26 cellular contexts compared by ENCODE assay signal in genomic region chr2:29777164-29777563, GRCh38.
DNase-seq lines count a peak whose midpoint lies in the region; ATAC-seq, FAIRE-seq and TF ChIP-seq lines count a peak whose summit lies in the region.
"Had no signal": no experiment of that assay in that cellular context is flagged by ENCODE, and none has a peak within 500 bp of the region (broad histone marks: within the 10 kb centered on the region; RNA-seq: fewer than 3 reads in every experiment).

No MANE protein-coding gene starts in this region.

- no peak for TF ChIP-seq POLR2A in IMR-90 (IDR thresholded peaks at IDR 0.05; ENCODE audit: low read depth, low read length)

- no peak overlapping the region for H2BK120ac ChIP-seq in IMR-90 (ENCODE audit: low read depth, low read length)

- POLR2A ChIA-PET in IMR-90 (lab: Charles Lee; ENCODE audit: unreplicated experiment): no interaction called here
- POLR2A ChIA-PET in OCI-LY7 (lab: Charles Lee): interaction anchor here (0.6 kb wide), 1 partner anchor 402 kb away, joined by 3 read pairs; no protein-coding TSS in a partner anchor

- TF ChIP-seq CTCF in IMR-90 (conservative IDR thresholded peaks at IDR 0.05; ENCODE audit: low read depth, low read length) (no peak), bronchial epithelial cell (IDR thresholded peaks at IDR 0.05; ENCODE audit: insufficient read depth, low read length, severe bottlenecking) (no peak), OCI-LY7 (conservative IDR thresholded peaks at IDR 0.05; ENCODE audit: low read length) (no peak)

- no peak overlapping the region for H3K27ac ChIP-seq in IMR-90 (ENCODE audit: insufficient read depth, low read length)
- no peak overlapping the region for H3K27ac ChIP-seq in OCI-LY7 (ENCODE audit: low read depth, low read length, poor library complexity, severe bottlenecking)
- H3K27ac ChIP-seq: 22Rv1, heart left ventricle, KMS-11, PC-9, upper lobe of left lung had no signal

- H3K9ac ChIP-seq in IMR-90 (ENCODE audit: low read depth, low read length): no peak overlapping the region
- H3K9ac ChIP-seq: KMS-11 had no signal

- CTCF ChIA-PET in IMR-90 (lab: Yijun Ruan, JAX) (no interaction called here), OCI-LY7 (lab: Charles Lee; ENCODE audit: unreplicated experiment) (interaction anchor here (1.4 kb wide), 1 partner anchor 11 kb away, joined by 3 read pairs; no protein-coding TSS in a partner anchor)

- no peak overlapping the region for H4K5ac ChIP-seq in IMR-90 (ENCODE audit: low read depth, low read length)

- no peak overlapping the region for H2BK15ac ChIP-seq in IMR-90 (ENCODE audit: low read depth, low read length)

- no peak overlapping the region for H2AK9ac ChIP-seq in IMR-90 (replicated peaks; ENCODE audit: low read depth, low read length, poor library complexity)

- in situ Hi-C loops in IMR-90 (cut with MboI; ENCODE audit: low sequenced_read_pairs): no loop called here

- no peak for TF ChIP-seq RAD21 in IMR-90 (IDR thresholded peaks at IDR 0.05; ENCODE audit: low read length)

- WGBS in IMR-90 (ENCODE audit: extremely low coverage in 2 of 2, insufficient read length in 1 of 2), 2 experiments: no CpG with 5 or more reads among the region's 2 CpGs

- no peak overlapping the region for H2BK20ac ChIP-seq in IMR-90 (ENCODE audit: low read depth, low read length)

- no peak overlapping the region for H2BK5ac ChIP-seq in IMR-90 (ENCODE audit: low read depth, low read length, poor library complexity, severe bottlenecking)

- H2AFZ ChIP-seq in IMR-90 (replicated peaks; ENCODE audit: low read length, poor library complexity): no peak overlapping the region
- no peak overlapping the region for H2AFZ ChIP-seq in OCI-LY7 (ENCODE audit: low read length)
- H2AFZ ChIP-seq: PC-9 had no signal

- no peak overlapping the region for H4K8ac ChIP-seq in IMR-90 (ENCODE audit: low read depth in 2 of 2, low read length in 2 of 2)

- H2AK5ac ChIP-seq in IMR-90 (ENCODE audit: low read depth, low read length): no peak overlapping the region

- intact Hi-C loops in IMR-90 (cut with micrococcal nuclease) (no loop called here), OCI-LY7 (cut with micrococcal nuclease; ENCODE audit: unreplicated experiment) (no loop called here)

- H3K9me3 ChIP-seq in IMR-90 (ENCODE audit: control insufficient read depth, insufficient read depth, low read length): no peaks in the 10 kb centered on the region
- no peaks in the 10 kb centered on the region for H3K9me3 ChIP-seq in OCI-LY7 (ENCODE audit: low read length)
- H3K9me3 ChIP-seq: heart left ventricle, upper lobe of left lung had no signal

- no peak for FAIRE-seq in bronchial epithelial cell (lab: Jason Lieb, UNC)

- no peak overlapping the region for H3K18ac ChIP-seq in IMR-90 (ENCODE audit: low read depth, low read length)

- H3K4me3 ChIP-seq in IMR-90 (ENCODE audit: insufficient read depth, low read depth, low read length): no peak overlapping the region
- no peak overlapping the region for H3K4me3 ChIP-seq in bronchial epithelial cell (ENCODE audit: low read depth, low read length)
- no peak overlapping the region for H3K4me3 ChIP-seq in OCI-LY7 (ENCODE audit: low read depth, low read length, poor library complexity, severe bottlenecking)
- H3K4me3 ChIP-seq: heart left ventricle, PC-9, upper lobe of left lung had no signal

- H3K4ac ChIP-seq in IMR-90 (ENCODE audit: low read depth, low read length): no peak overlapping the region

- no peaks in the 10 kb centered on the region for H3K79me2 ChIP-seq in OCI-LY7 (ENCODE audit: insufficient read depth, low read depth, low read length)

- H3K9me2 ChIP-seq in OCI-LY7 (ENCODE audit: insufficient read depth, low read length): no peaks in the 10 kb centered on the region

- H3K56ac ChIP-seq in IMR-90 (ENCODE audit: extremely low read depth, insufficient read depth, low read length): no peak overlapping the region

- H4K91ac ChIP-seq in IMR-90 (ENCODE audit: insufficient read depth, low read depth, low read length): no peak overlapping the region

- H3K27me3 ChIP-seq in IMR-90 (ENCODE audit: control insufficient read depth, insufficient read depth, low read length) (peaks cover 7% of the 10 kb centered on the region), bronchial epithelial cell (ENCODE audit: control insufficient read depth, insufficient read depth, low read length) (peaks cover 4% of the 10 kb centered on the region)
- H3K27me3 ChIP-seq: upper lobe of left lung had no signal

- DNase-seq in DMS53 (lab: John Stamatoyannopoulos, UW): peak; percentile 12
- DNase-seq in DMS53 treated with DMSO at 0.1 percent for 48 hours (lab: John Stamatoyannopoulos, UW; ENCODE audit: unreplicated experiment): no peak
- peak; percentile 8 for DNase-seq in IMR-90
- peak; percentile 46 for DNase-seq in bronchial epithelial cell (ENCODE audit: low read depth)
- DNase-seq in kidney tubule cell (ENCODE audit: low spot score): peak; percentile 56
- DNase-seq in stimulated activated CD4-positive, alpha-beta T cell treated with anti-CD3 and anti-CD28 coated beads, Interleukin-1b, Interleukin-23, amount 100 ng/mL, for 48 hours: no peak
- DNase-seq in OCI-LY7 (ENCODE audit: low spot score): no peak
- DNase-seq: aorta; Calu3; central memory CD4-positive, alpha-beta T cell; DND-41; endodermal cell; heart left ventricle; left cardiac atrium; NCI-H1436; NCI-H2081; NCI-H2227 treated with DMSO at 0.1 percent for 48 hours; NCI-H526 treated with DMSO at 0.1 percent for 48 hours; NK-92 treated with Interleukin-12 subunit alpha and Interleukin-12 subunit beta, amount 100 ng/mL, for 24 hours; PC-9; upper lobe of left lung had no signal

- no TSS peak for BruUV-seq in IMR-90 (replicated peaks; lab: Mats Ljungman, UMichigan)
- no TSS peak for BruUV-seq in OCI-LY7 (replicated peaks; lab: Mats Ljungman, UMichigan)

- H3K14ac ChIP-seq in IMR-90 (replicated peaks; ENCODE audit: low read depth, low read length): no peak overlapping the region

- no peak overlapping the region for H3K23ac ChIP-seq in IMR-90 (ENCODE audit: low read depth, low read length)

- H3K4me1 ChIP-seq in IMR-90 (ENCODE audit: control insufficient read depth, insufficient read depth, low read length): no peaks in the 10 kb centered on the region
- no peaks in the 10 kb centered on the region for H3K4me1 ChIP-seq in OCI-LY7 (ENCODE audit: insufficient read depth, low read length, poor library complexity, severe bottlenecking)
- H3K4me1 ChIP-seq: heart left ventricle, upper lobe of left lung had no signal

- no peaks in the 10 kb centered on the region for H3K79me1 ChIP-seq in IMR-90 (ENCODE audit: low read depth in 1 of 2, low read length in 2 of 2)

- H3K4me2 ChIP-seq in IMR-90 (ENCODE audit: low read depth, low read length) (no peak overlapping the region), OCI-LY7 (ENCODE audit: low read length) (no peak overlapping the region)
- H3K4me2 ChIP-seq: KMS-11, PC-9 had no signal

- H4K20me1 ChIP-seq in IMR-90 (ENCODE audit: insufficient read depth, low read length) (no peaks in the 10 kb centered on the region), OCI-LY7 (ENCODE audit: insufficient read depth, low read length) (no peaks in the 10 kb centered on the region)

- no peaks in the 10 kb centered on the region for H3K9me1 ChIP-seq in IMR-90 (ENCODE audit: insufficient read depth, low read length)

- ATAC-seq in IMR-90 (ENCODE audit: low read depth): no peak
- no peak for ATAC-seq in HG03571 (IDR thresholded peaks at IDR 0.05; ENCODE audit: unreplicated experiment)
- ATAC-seq: esophagus mucosa; heart left ventricle; left cardiac atrium; stimulated activated effector memory CD8-positive, alpha-beta T cell treated with anti-CD3 and anti-CD28 coated beads, Interleukin-12 subunit alpha, Interleukin-12 subunit beta, amount 100 ng/mL, for 72 hours had no signal

- H3K36me3 ChIP-seq in IMR-90 (ENCODE audit: control insufficient read depth, insufficient read depth, low read length) (no peaks in the 10 kb centered on the region), bronchial epithelial cell (ENCODE audit: control insufficient read depth, insufficient read depth, low read length) (no peaks in the 10 kb centered on the region), OCI-LY7 (ENCODE audit: insufficient read depth, low read length) (no peaks in the 10 kb centered on the region)
- H3K36me3 ChIP-seq: heart left ventricle, upper lobe of left lung had no signal

- dilution Hi-C loops in IMR-90 (cut with HindIII; ENCODE audit: low sequenced_read_pairs, unreplicated experiment): no loop called here

TF ChIP-seq in IMR-90, 13 proteins besides CTCF, POLR2A, EP300 and RAD21:
- TF ChIP-seq MAFK (IDR thresholded peaks at IDR 0.05; ENCODE audit: low read depth, low read length) (no peak), SMC3 (IDR thresholded peaks at IDR 0.05; ENCODE audit: low read depth, low read length) (no peak), NFE2L2 (IDR thresholded peaks at IDR 0.05; ENCODE audit: low read depth, low read length) (no peak), MAZ (IDR thresholded peaks at IDR 0.05; ENCODE audit: borderline replicate concordance, low read depth, low read length) (no peak), ELK1 (IDR thresholded peaks at IDR 0.05; ENCODE audit: borderline replicate concordance, low read depth, low read length) (no peak), MXI1 (IDR thresholded peaks at IDR 0.05; ENCODE audit: borderline replicate concordance, low read depth, low read length) (no peak), CEBPB (IDR thresholded peaks at IDR 0.05; ENCODE audit: low read depth, low read length) (no peak)
- TF ChIP-seq, protein P1, sequence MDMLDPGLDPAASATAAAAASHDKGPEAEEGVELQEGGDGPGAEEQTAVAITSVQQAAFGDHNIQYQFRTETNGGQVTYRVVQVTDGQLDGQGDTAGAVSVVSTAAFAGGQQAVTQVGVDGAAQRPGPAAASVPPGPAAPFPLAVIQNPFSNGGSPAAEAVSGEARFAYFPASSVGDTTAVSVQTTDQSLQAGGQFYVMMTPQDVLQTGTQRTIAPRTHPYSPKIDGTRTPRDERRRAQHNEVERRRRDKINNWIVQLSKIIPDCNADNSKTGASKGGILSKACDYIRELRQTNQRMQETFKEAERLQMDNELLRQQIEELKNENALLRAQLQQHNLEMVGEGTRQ (IDR thresholded peaks at IDR 0.05; ENCODE audit: low read depth, low read length): peak; percentile 17; the same call in 1 of the 2 replicates

Comparison
In these comparisons a context has a peak if more than half of its experiments do, and no peak if none do; other contexts are left out.
1. DNase-seq: peak in DMS53 (single experiment), IMR-90 (single experiment), bronchial epithelial cell (single experiment) and kidney tubule cell (single experiment); none in DMS53 treated with DMSO at 0.1 percent for 48 hours (single experiment), stimulated activated CD4-positive, alpha-beta T cell treated with anti-CD3 and anti-CD28 coated beads, Interleukin-1b, Interleukin-23, amount 100 ng/mL, for 48 hours (single experiment) and OCI-LY7 (single experiment).